Comparison of ENCODE assay signal across 8 cellular contexts in genomic region chr12:3342051-3342450, GRCh38.
DNase-seq lines count a peak whose midpoint lies in the region; ATAC-seq and TF ChIP-seq lines count a peak whose summit lies in the region.

No MANE protein-coding gene starts in this region.

- no peak overlapping the region for H2BK5ac ChIP-seq in mesendoderm (ENCODE audit: low read length)

- H3K56ac ChIP-seq in mesendoderm (ENCODE audit: low read length): peak overlapping the region; percentile 44

- no peak overlapping the region for H2BK15ac ChIP-seq in mesendoderm (replicated peaks; ENCODE audit: low read depth)

- ATAC-seq in HG03135 (IDR thresholded peaks at IDR 0.05; ENCODE audit: unreplicated experiment): no peak

- no peaks in the 10 kb centered on the region for H3K79me1 ChIP-seq in mesendoderm (ENCODE audit: low read length)

- H3K4ac ChIP-seq in mesendoderm (ENCODE audit: low read depth, low read length): no peak overlapping the region

- no peak overlapping the region for H3K27ac ChIP-seq in colonic mucosa
- no peak overlapping the region for H3K27ac ChIP-seq in mesendoderm (ENCODE audit: low read depth, low read length)
- no peak overlapping the region for H3K27ac ChIP-seq in Peyer's patch
- no peak overlapping the region for H3K27ac ChIP-seq in suprapubic skin

- intact Hi-C loops in colonic mucosa (cut with DNase I): loop anchor here (10.0 kb wide), 1 partner anchor 113 kb away; no protein-coding TSS in a partner anchor

- DNase-seq in GM10266 (ENCODE audit: extremely low spot score): no peak
- peak; percentile 73 for DNase-seq in NCI-H2227 (lab: John Stamatoyannopoulos, UW; ENCODE audit: unreplicated experiment)
- DNase-seq in colonic mucosa: peak; percentile 23
- peak; percentile 75 for DNase-seq in mesendoderm
- DNase-seq in Peyer's patch: no peak
- no peak for DNase-seq in suprapubic skin (ENCODE audit: low spot score in 2 of 2)
- no peak for DNase-seq in T-helper 2 cell

- H3K4me2 ChIP-seq in mesendoderm (ENCODE audit: low read length): no peak overlapping the region

- H2BK120ac ChIP-seq in mesendoderm (ENCODE audit: low read depth, low read length): no peak overlapping the region

- no peak for TF ChIP-seq EP300 in suprapubic skin (IDR thresholded peaks at IDR 0.05)

- H3K23ac ChIP-seq in mesendoderm (ENCODE audit: low read length): no peak overlapping the region

- H3K36me3 ChIP-seq in colonic mucosa: no peaks in the 10 kb centered on the region
- no peaks in the 10 kb centered on the region for H3K36me3 ChIP-seq in mesendoderm (ENCODE audit: control insufficient read depth, insufficient read depth, low read length)
- H3K36me3 ChIP-seq in Peyer's patch: no peaks in the 10 kb centered on the region
- H3K36me3 ChIP-seq in suprapubic skin: no peaks in the 10 kb centered on the region

- H4K8ac ChIP-seq in mesendoderm (ENCODE audit: low read depth, low read length): no peak overlapping the region

- TF ChIP-seq POLR2A in Peyer's patch (IDR thresholded peaks at IDR 0.05) (no peak), suprapubic skin (IDR thresholded peaks at IDR 0.05) (no peak)

- H2AK5ac ChIP-seq in mesendoderm (ENCODE audit: low read length): no peak overlapping the region

- H3K4me3 ChIP-seq in colonic mucosa (no peak overlapping the region), mesendoderm (ENCODE audit: low read length) (no peak overlapping the region), Peyer's patch (no peak overlapping the region), suprapubic skin (no peak overlapping the region)

- H3K9ac ChIP-seq in colonic mucosa (ENCODE audit: low read depth in 2 of 2, low read length in 2 of 2) (no peak overlapping the region), mesendoderm (ENCODE audit: low read length) (no peak overlapping the region)

- no peaks in the 10 kb centered on the region for H3K79me2 ChIP-seq in mesendoderm (ENCODE audit: control insufficient read depth, insufficient read depth, low read length)

- H3K4me1 ChIP-seq in colonic mucosa (no peaks in the 10 kb centered on the region), mesendoderm (ENCODE audit: control insufficient read depth, low read depth, low read length) (no peaks in the 10 kb centered on the region), Peyer's patch (no peaks in the 10 kb centered on the region), suprapubic skin (no peaks in the 10 kb centered on the region)

- no peak overlapping the region for H4K5ac ChIP-seq in mesendoderm (ENCODE audit: low read length)

- no peak overlapping the region for H3K18ac ChIP-seq in mesendoderm (ENCODE audit: low read length)

- no peaks in the 10 kb centered on the region for H3K9me3 ChIP-seq in colonic mucosa
- H3K9me3 ChIP-seq in Peyer's patch: no peaks in the 10 kb centered on the region
- no peaks in the 10 kb centered on the region for H3K9me3 ChIP-seq in suprapubic skin

- WGBS in mesendoderm (ENCODE audit: extremely low coverage, insufficient coverage, low lambda C conversion rate): no CpG with 5 or more reads among the region's 8 CpGs
- 20% methylated on average over 7 of the region's 8 CpGs for WGBS in suprapubic skin

- H3K27me3 ChIP-seq in colonic mucosa (no peaks in the 10 kb centered on the region), mesendoderm (ENCODE audit: insufficient read depth, low read length, poor library complexity) (no peaks in the 10 kb centered on the region), Peyer's patch (no peaks in the 10 kb centered on the region), suprapubic skin (peaks cover 11% of the 10 kb centered on the region)

- TF ChIP-seq CTCF in GM10266 (IDR thresholded peaks at IDR 0.05; ENCODE audit: control insufficient read depth, insufficient read depth, low read depth, missing control alignments) (peak; percentile 25), colonic mucosa (IDR thresholded peaks at IDR 0.05) (no peak), Peyer's patch (IDR thresholded peaks at IDR 0.05) (peak in 2 of 6 experiments; percentile 25 to 27), suprapubic skin (IDR thresholded peaks at IDR 0.05) (peak in 1 of 2 donors; percentile 19)

Comparison
In these comparisons a context has a peak if more than half of its experiments do, and no peak if none do; other contexts are left out.
1. DNase-seq: peak in NCI-H2227 (single experiment), colonic mucosa (single experiment) and mesendoderm (single experiment); none in GM10266 (single experiment), Peyer's patch (0 of 3), suprapubic skin (0 of 2) and T-helper 2 cell (0 of 5).